ENCODE assay signal across 8 cellular contexts in the genomic region with DNA sequence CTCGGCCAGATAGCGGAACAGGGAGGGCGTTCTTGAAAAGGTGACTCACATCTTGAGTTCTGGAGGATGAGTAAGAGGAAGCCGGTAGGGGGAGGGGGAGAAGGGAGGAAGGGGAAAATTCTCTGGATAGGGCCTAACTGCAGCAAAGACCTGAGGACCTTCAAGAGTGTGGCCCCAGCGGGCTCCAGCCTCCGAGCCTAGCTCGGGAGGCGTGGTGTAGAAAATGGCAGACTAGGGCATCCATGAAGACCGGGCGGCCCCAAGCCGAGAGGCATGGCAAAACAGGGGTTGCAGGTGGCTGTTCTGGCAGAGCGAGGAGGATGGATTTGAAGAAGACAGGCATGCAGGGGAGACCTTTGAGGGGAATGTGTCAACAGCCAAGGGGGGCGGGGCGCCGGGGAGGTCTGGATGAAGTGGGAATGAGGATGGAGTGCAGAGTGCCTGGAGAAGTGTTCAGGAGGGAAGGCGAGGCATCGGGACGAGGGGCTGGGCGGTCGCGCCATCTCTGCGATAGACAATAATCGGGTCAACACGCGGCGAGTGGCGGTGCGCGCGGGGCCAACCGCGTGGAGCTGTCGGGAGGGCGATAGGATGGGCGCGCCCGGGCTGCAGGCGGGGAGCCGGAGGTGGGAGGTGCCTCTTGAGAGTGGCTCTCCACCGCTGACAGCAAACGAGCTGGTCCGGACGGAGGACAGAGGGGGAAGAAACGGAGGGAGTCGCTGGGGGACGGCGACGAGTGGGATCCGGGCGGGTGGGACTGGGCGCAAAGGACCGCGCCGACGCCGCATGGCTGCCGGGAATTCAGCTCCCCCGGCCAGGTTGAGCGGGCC. TPM values are rescaled to one million over a fixed set of nuclear protein-coding genes. Genes with fewer than 3 reads are reported as not detected.
A peak's percentile ranks its signal among the peaks of the same experiment; 100 is the strongest.
DNase-seq lines count a peak whose midpoint lies in the region; ATAC-seq and TF ChIP-seq lines count a peak whose summit lies in the region.

No MANE protein-coding gene starts in this region.

- peaks cover 16% of the 10 kb centered on the region for H3K4me1 ChIP-seq in NT2/D1 (ENCODE audit: insufficient read depth, insufficient read length)
- peaks cover 25 to 40% (median 36%) of the 10 kb centered on the region in 4 donors for H3K4me1 ChIP-seq in esophagus muscularis mucosa
- peaks cover 24 to 32% (median 30%) of the 10 kb centered on the region in 4 donors for H3K4me1 ChIP-seq in stomach

- peaks cover 7 to 22% (median 19%) of the 10 kb centered on the region in 4 donors for H3K4me1 Mint-ChIP-seq in naive thymus-derived CD8-positive, alpha-beta T cell

- H3K36me3 Mint-ChIP-seq in naive thymus-derived CD8-positive, alpha-beta T cell = no peaks in the 10 kb centered on the region

- intact Hi-C loops in esophagus muscularis mucosa (cut with DNase I) = loop anchor here (2.0 kb wide), 2 partner anchors 71 to 117 kb away; a partner anchor contains a TSS
- intact Hi-C loops in stomach (cut with DNase I; ENCODE audit: low total_unique reads) = loop anchor here (5.0 kb wide), 1 partner anchor 70 kb away; no protein-coding TSS in a partner anchor

- TF ChIP-seq EP300 in esophagus muscularis mucosa (IDR thresholded peaks at IDR 0.05) (no peak), stomach (IDR thresholded peaks at IDR 0.05) (no peak)

- H3K9ac ChIP-seq in NT2/D1 (ENCODE audit: insufficient read length, low read depth) = peak overlapping the region; percentile 71

- peak overlapping the region in 8 of 10 donors; percentile 16 to 75 (median 60) for H3K27ac Mint-ChIP-seq in naive thymus-derived CD8-positive, alpha-beta T cell

- H3K4me3 Mint-ChIP-seq in naive thymus-derived CD8-positive, alpha-beta T cell = peak overlapping the region; percentile 71 to 92 (median 88)

- no peaks in the 10 kb centered on the region for H3K36me3 ChIP-seq in NT2/D1 (ENCODE audit: insufficient read depth, insufficient read length, low read length)
- H3K36me3 ChIP-seq in esophagus muscularis mucosa = no peaks in the 10 kb centered on the region
- no peaks in the 10 kb centered on the region for H3K36me3 ChIP-seq in stomach

- ATAC-seq in GM19025 (IDR thresholded peaks at IDR 0.05; ENCODE audit: low read depth, unreplicated experiment) (peak; percentile 24), GM18520 (IDR thresholded peaks at IDR 0.05; ENCODE audit: unreplicated experiment) (no peak)
- peak; percentile 62 to 63 for ATAC-seq in naive thymus-derived CD8-positive, alpha-beta T cell

- POLR2A ChIA-PET in naive thymus-derived CD8-positive, alpha-beta T cell (lab: Charles Lee) = interaction anchor here (0.6 to 1.7 kb wide), 5 partner anchors 67 to 381 kb away, joined by 3 to 8 read pairs (median 4); a partner anchor contains a TSS

- DNase-seq in NT2/D1 (ENCODE audit: low read depth, low spot score) = peak; percentile 90
- peak; percentile 61 for DNase-seq in activated T-cell treated with anti-CD3 and anti-CD28 coated beads for 48 hours (ENCODE audit: low read depth)
- DNase-seq in esophagus muscularis mucosa (ENCODE audit: extremely low spot score) = no peak
- peak in 7 of 10 donors; percentile 10 to 42 (median 36) for DNase-seq in naive thymus-derived CD8-positive, alpha-beta T cell
- peak; percentile 42 for DNase-seq in stomach
- no peak for DNase-seq in Ammon's horn (ENCODE audit: low spot score)

- H3K27ac ChIP-seq in esophagus muscularis mucosa (replicated peaks in 1 of 4) = peak overlapping the region; percentile 81 to 94 (median 88)
- peak overlapping the region; percentile 9 to 89 (median 73) for H3K27ac ChIP-seq in stomach

- TF ChIP-seq POLR2A in esophagus muscularis mucosa (IDR thresholded peaks at IDR 0.05; ENCODE audit: low read depth) = no peak
- no peak for TF ChIP-seq POLR2A in stomach (IDR thresholded peaks at IDR 0.05)

- peaks cover 9 to 54% (median 16%) of the 10 kb centered on the region in 5 donors for H3K27me3 Mint-ChIP-seq in naive thymus-derived CD8-positive, alpha-beta T cell

- peaks cover 11% of the 10 kb centered on the region for H3K9me3 ChIP-seq in NT2/D1 (ENCODE audit: insufficient read depth, low read length)
- H3K9me3 ChIP-seq in esophagus muscularis mucosa = peaks cover 0 to 5% (median 0%) of the 10 kb centered on the region in 4 donors
- peaks cover 0 to 3% (median 0%) of the 10 kb centered on the region in 4 donors for H3K9me3 ChIP-seq in stomach

- H3K27me3 ChIP-seq in NT2/D1 (ENCODE audit: insufficient read depth, insufficient read length) (peaks cover 23% of the 10 kb centered on the region), esophagus muscularis mucosa (no peaks in the 10 kb centered on the region), stomach (peaks cover 0 to 22% (median 0%) of the 10 kb centered on the region in 3 donors)

- peaks cover 0 to 6% (median 0%) of the 10 kb centered on the region in 9 donors for H3K9me3 Mint-ChIP-seq in naive thymus-derived CD8-positive, alpha-beta T cell

- TF ChIP-seq CTCF in esophagus muscularis mucosa (IDR thresholded peaks at IDR 0.05) (no peak), stomach (IDR thresholded peaks at IDR 0.05) (no peak)

- peak overlapping the region; percentile 66 for H3K4me3 ChIP-seq in NT2/D1 (ENCODE audit: insufficient read length, low read depth)
- H3K4me3 ChIP-seq in esophagus muscularis mucosa = peak overlapping the region; percentile 61 to 70 (median 64)
- peak overlapping the region; percentile 53 to 61 (median 57) for H3K4me3 ChIP-seq in stomach

- WGBS in esophagus muscularis mucosa = 11% methylated on average over 35 of the region's 59 CpGs
- 4 to 14% (median 8%) methylated on average over 43 to 59 of the region's 59 CpGs for WGBS in stomach, 5 donors

RNA-seq across cellular contexts. Expression of a gene that starts 40.0 kb away (rescaled TPM):
- 1 to 10 TPM; 1.3 to 8.7 (median 3.7) TPM for total RNA-seq in esophagus muscularis mucosa
- not detected for total RNA-seq in naive thymus-derived CD8-positive, alpha-beta T cell
- not detected for polyA plus RNA-seq in naive thymus-derived CD8-positive, alpha-beta T cell
- total RNA-seq in stomach = 100 to 1,000 TPM in 1 of 5 donors, 10 to 100 TPM in 4; 21.0 to 125 (median 54.2) TPM
- polyA plus RNA-seq in stomach = 10 to 100 TPM; 39.4 to 59.3 (median 40.8) TPM

Comparison
In these comparisons a context has a peak if more than half of its experiments do, and no peak if none do; other contexts are left out.
1. DNase-seq: peak in NT2/D1 (single experiment), activated T-cell treated with anti-CD3 and anti-CD28 coated beads for 48 hours (single experiment), naive thymus-derived CD8-positive, alpha-beta T cell (7 of 10) and stomach (single experiment); none in esophagus muscularis mucosa (single experiment) and Ammon's horn (single experiment).
2. Peak in every context shown above with its lines, with median percentiles within 50 percentile points of each other: H3K4me3 ChIP-seq.